13 cellular contexts compared by ENCODE assay signal in the genomic region with DNA sequence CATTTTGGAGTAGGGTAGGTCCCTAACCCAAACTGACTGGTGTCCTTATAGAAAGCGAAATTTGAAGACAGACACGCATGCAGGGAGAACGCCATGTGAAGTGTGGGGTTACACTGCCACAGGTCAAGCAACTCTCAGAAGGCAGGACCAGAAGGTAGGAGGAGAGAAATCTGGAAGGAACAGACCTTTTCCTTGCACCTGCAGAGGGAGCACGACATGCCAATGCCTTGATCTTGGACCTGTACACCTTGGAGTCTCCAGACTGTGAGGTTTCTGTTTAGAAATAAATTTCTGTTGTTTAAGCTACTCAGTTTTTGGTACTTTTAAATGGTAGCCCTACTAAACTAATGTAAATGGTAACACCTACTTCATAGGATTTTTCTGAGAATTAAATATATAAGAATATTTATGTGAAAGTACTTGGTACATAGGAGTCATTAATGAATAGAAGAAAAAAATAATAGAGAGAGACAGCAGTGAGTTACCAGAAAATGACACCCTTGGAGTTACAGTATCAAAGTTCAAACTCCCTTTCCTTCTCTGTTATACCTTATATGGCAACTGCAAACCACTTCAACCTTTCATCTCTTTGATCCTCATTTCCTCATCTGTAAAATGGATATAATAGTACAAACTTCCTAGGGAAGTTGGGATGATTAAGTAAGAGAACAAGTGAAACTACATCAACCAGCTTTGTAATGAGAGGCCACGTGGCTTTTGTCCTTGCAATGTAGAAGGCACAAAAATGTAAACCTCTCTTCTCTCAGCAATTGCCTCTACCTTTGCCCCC.
A peak's percentile ranks its signal among the peaks of the same experiment; 100 is the strongest.
DNase-seq lines count a peak whose midpoint lies in the region; ATAC-seq and TF ChIP-seq lines count a peak whose summit lies in the region.
"Had no signal": no experiment of that assay in that cellular context is flagged by ENCODE, and none has a peak within 500 bp of the region (broad histone marks: within the 10 kb centered on the region; RNA-seq: fewer than 3 reads in every experiment).

No MANE protein-coding gene starts in this region.

- TF ChIP-seq POLR2A in HCT116 (IDR thresholded peaks at IDR 0.05; ENCODE audit: borderline replicate concordance, extremely low read depth, insufficient read depth, insufficient read length): no peak

- H3K79me1 ChIP-seq in neuronal stem cell (ENCODE audit: low read depth, low read length): no peaks in the 10 kb centered on the region

- H2BK15ac ChIP-seq in neuronal stem cell (ENCODE audit: low read length): no peak overlapping the region

- H3K4me3 ChIP-seq in HCT116 (replicated peaks in 1 of 2; ENCODE audit: low read depth in 1 of 2, low read length in 2 of 2) (no peak overlapping the region), epithelial cell of esophagus (ENCODE audit: low read length) (no peak overlapping the region), neuronal stem cell (ENCODE audit: low read length in 2 of 2) (no peak overlapping the region)
- H3K4me3 ChIP-seq: SJSA1 had no signal

- H3K4me1 ChIP-seq in HCT116 (ENCODE audit: control insufficient read depth in 1 of 2, insufficient read depth in 2 of 2, low read length in 2 of 2) (no peaks in the 10 kb centered on the region), neuronal stem cell (ENCODE audit: control insufficient read depth in 2 of 2, insufficient read depth in 1 of 2, low read depth in 1 of 2, low read length in 2 of 2) (peaks cover 0 to 5% of the 10 kb centered on the region in 2 donors)

- no peak overlapping the region for H2BK120ac ChIP-seq in neuronal stem cell (ENCODE audit: low read depth, low read length)

- no peak overlapping the region for H3K4me2 ChIP-seq in HCT116 (ENCODE audit: low read length)
- H3K4me2 ChIP-seq in neuronal stem cell (ENCODE audit: insufficient read depth, low read length, poor library complexity, severe bottlenecking): no peak overlapping the region

- ATAC-seq in HCT116 (0 out of 2 replicates have a peak, but pooled peaks have one; percentile 54), HG03460 (IDR thresholded peaks at IDR 0.05; ENCODE audit: unreplicated experiment) (no peak), HG02981 (IDR thresholded peaks at IDR 0.05; ENCODE audit: unreplicated experiment) (no peak)
- ATAC-seq: CD8-positive, alpha-beta T cell; T-cell had no signal

- no peak for TF ChIP-seq RAD21 in HCT116 (IDR thresholded peaks at IDR 0.05; ENCODE audit: low read depth)

- H3K9ac ChIP-seq in HCT116 (ENCODE audit: low read length): no peak overlapping the region
- no peak overlapping the region for H3K9ac ChIP-seq in neuronal stem cell (ENCODE audit: low read depth, low read length, poor library complexity)

- H4K8ac ChIP-seq in neuronal stem cell (ENCODE audit: low read depth, low read length): no peak overlapping the region

- WGBS in neuronal stem cell (ENCODE audit: extremely low coverage in 2 of 2, insufficient read length in 2 of 2, insufficient replicate concordance in 1 of 2), 2 donors: no CpG with 5 or more reads among the region's 5 CpGs

- no peak overlapping the region for H2BK12ac ChIP-seq in neuronal stem cell (ENCODE audit: low read length)

- H3K79me2 ChIP-seq in HCT116 (ENCODE audit: insufficient read depth, low read length): no peaks in the 10 kb centered on the region

- RAD21 ChIA-PET in HCT116 (lab: Charles Lee; ENCODE audit: low non-redundant PET in 1 of 2, low total read pairs in 2 of 2, uncharacterized antibody in 2 of 2, unreplicated experiment in 2 of 2): no interaction called here

- no peaks in the 10 kb centered on the region for H4K20me1 ChIP-seq in HCT116 (ENCODE audit: insufficient read depth)

- no peak overlapping the region for H2BK5ac ChIP-seq in neuronal stem cell (ENCODE audit: low read length)

- H3K9me3 ChIP-seq in HCT116 (ENCODE audit: control insufficient read depth in 1 of 2, insufficient read depth in 1 of 2, low read depth in 1 of 2, low read length in 2 of 2): no peaks in the 10 kb centered on the region
- no peaks in the 10 kb centered on the region for H3K9me3 ChIP-seq in neuronal stem cell (replicated peaks in 1 of 2; ENCODE audit: control insufficient read depth in 2 of 2, insufficient read depth in 1 of 2, low read depth in 1 of 2, low read length in 2 of 2)
- H3K9me3 ChIP-seq: SJSA1 had no signal

- BruUV-seq in HCT116 (replicated peaks; lab: Mats Ljungman, UMichigan): no TSS peak

- H3K23ac ChIP-seq in neuronal stem cell (ENCODE audit: low read depth, low read length, poor library complexity): no peak overlapping the region

- no peak overlapping the region for H3K14ac ChIP-seq in neuronal stem cell (ENCODE audit: low read length)

- H3K27ac ChIP-seq in HCT116 (ENCODE audit: low read depth, low read length): no peak overlapping the region
- H3K27ac ChIP-seq in neuronal stem cell (replicated peaks; ENCODE audit: low read length): no peak overlapping the region
- H3K27ac ChIP-seq: SJSA1 had no signal

- H3K4ac ChIP-seq in neuronal stem cell (ENCODE audit: low read length): no peak overlapping the region

- H3K27me3 ChIP-seq in HCT116 (ENCODE audit: insufficient read depth, low read length) (no peaks in the 10 kb centered on the region), neuronal stem cell (ENCODE audit: control insufficient read depth in 3 of 3, insufficient read depth in 3 of 3, low read depth in 1 of 3, low read length in 3 of 3) (no peaks in the 10 kb centered on the region)
- H3K27me3 ChIP-seq: SJSA1 had no signal

- no peaks in the 10 kb centered on the region for H3K9me2 ChIP-seq in HCT116 (ENCODE audit: insufficient read depth)

- H2AK5ac ChIP-seq in neuronal stem cell (ENCODE audit: low read depth, low read length): no peak overlapping the region

- no peaks in the 10 kb centered on the region for H3K36me3 ChIP-seq in HCT116 (ENCODE audit: control insufficient read depth in 1 of 2, insufficient read depth in 2 of 2, low read length in 2 of 2)
- H3K36me3 ChIP-seq in neuronal stem cell (replicated peaks in 1 of 2; ENCODE audit: control insufficient read depth in 2 of 2, insufficient read depth in 2 of 2, low read length in 2 of 2): no peaks in the 10 kb centered on the region
- H3K36me3 ChIP-seq: SJSA1 had no signal

- H4K91ac ChIP-seq in neuronal stem cell (ENCODE audit: low read depth, low read length, poor library complexity): no peak overlapping the region

- DNase-seq in HCT116 (ENCODE audit: low read depth, low spot score) (no peak), NCI-H69 (lab: John Stamatoyannopoulos, UW) (peak; percentile 7), epithelial cell of esophagus (ENCODE audit: low read depth) (no peak), neuronal stem cell (ENCODE audit: low spot score) (no peak), GM10266 (ENCODE audit: extremely low spot score) (no peak)
- DNase-seq: ACHN; CD8-positive, alpha-beta T cell; H9; NCI-H187; T-cell had no signal

- CTCF ChIA-PET in HCT116 (lab: Charles Lee): no interaction called here

- H2AFZ ChIP-seq in HCT116 (ENCODE audit: low read depth, low read length, poor library complexity, severe bottlenecking) (no peak overlapping the region), neuronal stem cell (ENCODE audit: low read length) (peak overlapping the region; percentile 3)

- POLR2A ChIA-PET in HCT116 (lab: Charles Lee): no interaction called here

- TF ChIP-seq CTCF in HCT116 (IDR thresholded peaks at IDR 0.05 in 2 of 3, conservative IDR thresholded peaks at IDR 0.05 in 1 of 3; ENCODE audit: borderline replicate concordance in 1 of 3, insufficient read depth in 1 of 3, low read depth in 2 of 3, low read length in 2 of 3) (0 out of 6 replicates have a peak, but pooled peaks of 1 of the 3 experiments have one; percentile 4), epithelial cell of esophagus (IDR thresholded peaks at IDR 0.05; ENCODE audit: insufficient read depth, low read depth, low read length, missing control alignments) (peak; percentile 24), GM10266 (IDR thresholded peaks at IDR 0.05; ENCODE audit: control insufficient read depth, insufficient read depth, low read depth, missing control alignments) (no peak)

- intact Hi-C loops in HCT116 (cut with micrococcal nuclease): no loop called here

- no peak overlapping the region for H3K18ac ChIP-seq in neuronal stem cell (ENCODE audit: low read length)

TF ChIP-seq in HCT116, 20 proteins besides CTCF, POLR2A, EP300 and RAD21:
- TF ChIP-seq EGR1 (IDR thresholded peaks at IDR 0.05; ENCODE audit: low read depth) (no peak), ATF3 (IDR thresholded peaks at IDR 0.05) (no peak), FOSL1 (IDR thresholded peaks at IDR 0.05; ENCODE audit: low read depth) (no peak), ZNF274 (IDR thresholded peaks at IDR 0.05; ENCODE audit: low read depth, low read length) (no peak), SP1 (IDR thresholded peaks at IDR 0.05; ENCODE audit: low read depth) (no peak), JUND (IDR thresholded peaks at IDR 0.05) (no peak)
- TF ChIP-seq, protein P1, sequence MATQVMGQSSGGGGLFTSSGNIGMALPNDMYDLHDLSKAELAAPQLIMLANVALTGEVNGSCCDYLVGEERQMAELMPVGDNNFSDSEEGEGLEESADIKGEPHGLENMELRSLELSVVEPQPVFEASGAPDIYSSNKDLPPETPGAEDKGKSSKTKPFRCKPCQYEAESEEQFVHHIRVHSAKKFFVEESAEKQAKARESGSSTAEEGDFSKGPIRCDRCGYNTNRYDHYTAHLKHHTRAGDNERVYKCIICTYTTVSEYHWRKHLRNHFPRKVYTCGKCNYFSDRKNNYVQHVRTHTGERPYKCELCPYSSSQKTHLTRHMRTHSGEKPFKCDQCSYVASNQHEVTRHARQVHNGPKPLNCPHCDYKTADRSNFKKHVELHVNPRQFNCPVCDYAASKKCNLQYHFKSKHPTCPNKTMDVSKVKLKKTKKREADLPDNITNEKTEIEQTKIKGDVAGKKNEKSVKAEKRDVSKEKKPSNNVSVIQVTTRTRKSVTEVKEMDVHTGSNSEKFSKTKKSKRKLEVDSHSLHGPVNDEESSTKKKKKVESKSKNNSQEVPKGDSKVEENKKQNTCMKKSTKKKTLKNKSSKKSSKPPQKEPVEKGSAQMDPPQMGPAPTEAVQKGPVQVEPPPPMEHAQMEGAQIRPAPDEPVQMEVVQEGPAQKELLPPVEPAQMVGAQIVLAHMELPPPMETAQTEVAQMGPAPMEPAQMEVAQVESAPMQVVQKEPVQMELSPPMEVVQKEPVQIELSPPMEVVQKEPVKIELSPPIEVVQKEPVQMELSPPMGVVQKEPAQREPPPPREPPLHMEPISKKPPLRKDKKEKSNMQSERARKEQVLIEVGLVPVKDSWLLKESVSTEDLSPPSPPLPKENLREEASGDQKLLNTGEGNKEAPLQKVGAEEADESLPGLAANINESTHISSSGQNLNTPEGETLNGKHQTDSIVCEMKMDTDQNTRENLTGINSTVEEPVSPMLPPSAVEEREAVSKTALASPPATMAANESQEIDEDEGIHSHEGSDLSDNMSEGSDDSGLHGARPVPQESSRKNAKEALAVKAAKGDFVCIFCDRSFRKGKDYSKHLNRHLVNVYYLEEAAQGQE (IDR thresholded peaks at IDR 0.05; ENCODE audit: low read depth): no peak
